9 cellular contexts compared by ENCODE assay signal in genomic region chr16:29465985-29466824, GRCh38. TPM values are rescaled to one million over a fixed set of nuclear protein-coding genes. Genes with fewer than 3 reads are reported as not detected.
A peak's percentile ranks its signal among the peaks of the same experiment; 100 is the strongest.
DNase-seq lines count a peak whose midpoint lies in the region; ATAC-seq, FAIRE-seq and TF ChIP-seq lines count a peak whose summit lies in the region.
"Not testable (repeated sequence)": the region's sequence is repeated elsewhere in the genome, so short reads cannot be mapped to it uniquely, and the experiment has no call there.
"Had no signal": no experiment of that assay in that cellular context is flagged by ENCODE, and none has a peak within 500 bp of the region (broad histone marks: within the 10 kb centered on the region; RNA-seq: fewer than 3 reads in every experiment).

No MANE protein-coding gene starts in this region.

- H3K36me3 ChIP-seq in body of pancreas (replicated peaks in 1 of 2; ENCODE audit: insufficient read depth in 1 of 2, low read depth in 2 of 2); heart right ventricle; lung (ENCODE audit: control insufficient read depth in 2 of 2, insufficient read depth in 2 of 2, low read length in 2 of 2); pancreas; upper lobe of left lung: not testable (repeated sequence)

- H3K27me3 Mint-ChIP-seq in CD4-positive, alpha-beta T cell; T-cell; activated T-cell treated with anti-CD3 and anti-CD28 coated beads, Interleukin-2, amount 50 U/mL, for 4 hours (ENCODE audit: low read depth): not testable (repeated sequence)

- not testable (repeated sequence) for H3K27ac Mint-ChIP-seq in CD4-positive, alpha-beta T cell; T-cell

- FAIRE-seq in pancreas (lab: Jason Lieb, UNC): not testable (repeated sequence)

- not testable (repeated sequence) for H3K4me1 ChIP-seq in body of pancreas; heart right ventricle; lung (ENCODE audit: control insufficient read depth in 2 of 2, insufficient read depth in 2 of 2, low read length in 2 of 2); pancreas; upper lobe of left lung

- H3K9me3 ChIP-seq in CD4-positive, alpha-beta T cell (ENCODE audit: control insufficient read depth, low read length); body of pancreas; heart right ventricle; lung (ENCODE audit: control insufficient read depth in 2 of 2, insufficient read depth in 1 of 2, low read length in 1 of 2); pancreas; upper lobe of left lung: not testable (repeated sequence)

- H3K4me1 Mint-ChIP-seq in CD4-positive, alpha-beta T cell (ENCODE audit: low read depth); T-cell; activated T-cell treated with anti-CD3 and anti-CD28 coated beads, Interleukin-2, amount 50 U/mL, for 4 hours (ENCODE audit: low read depth): not testable (repeated sequence)

- not testable (repeated sequence) for TF ChIP-seq CTCF in CD4-positive, alpha-beta T cell (IDR thresholded peaks at IDR 0.05); body of pancreas (IDR thresholded peaks at IDR 0.05); heart right ventricle (IDR thresholded peaks at IDR 0.05); lung (IDR thresholded peaks at IDR 0.05; ENCODE audit: control extremely low read depth, extremely low read depth); pancreas (IDR thresholded peaks at IDR 0.05); upper lobe of left lung (IDR thresholded peaks at IDR 0.05)

- H3K9me3 Mint-ChIP-seq in CD4-positive, alpha-beta T cell; T-cell; activated T-cell treated with anti-CD3 and anti-CD28 coated beads, Interleukin-2, amount 50 U/mL, for 4 hours: not testable (repeated sequence)

- WGBS in body of pancreas, 2 donors: no CpG with 5 or more reads among the region's 57 CpGs
- no CpG with 5 or more reads among the region's 57 CpGs for WGBS in heart right ventricle, 2 donors
- WGBS in lung, 2 donors: no CpG with 5 or more reads among the region's 57 CpGs
- WGBS in pancreas, 2 donors: no CpG with 5 or more reads among the region's 57 CpGs
- no CpG with 5 or more reads among the region's 57 CpGs for WGBS in upper lobe of left lung, 2 donors

- not testable (repeated sequence) for TF ChIP-seq EP300 in upper lobe of left lung (IDR thresholded peaks at IDR 0.05)

- not testable (repeated sequence) for H3K27me3 ChIP-seq in CD4-positive, alpha-beta T cell (ENCODE audit: control insufficient read depth, insufficient read depth, low read length); body of pancreas; heart right ventricle; lung (ENCODE audit: control insufficient read depth, insufficient read depth); pancreas; upper lobe of left lung

- H3K4me3 Mint-ChIP-seq in CD4-positive, alpha-beta T cell; T-cell; activated T-cell treated with anti-CD3 and anti-CD28 coated beads, Interleukin-2, amount 50 U/mL, for 4 hours: not testable (repeated sequence)

- DNase-seq in CD4-positive, alpha-beta T cell; T-cell; activated T-cell treated with anti-CD3 and anti-CD28 coated beads, Interleukin-2, amount 50 U/mL, for 4 hours; body of pancreas; heart right ventricle; lung (ENCODE audit: low spot score); pancreas; upper lobe of left lung: not testable (repeated sequence)

- ATAC-seq in CD4-positive, alpha-beta T cell (ENCODE audit: poor library complexity): peak; percentile 68
- ATAC-seq in T-cell (replicated peaks in 1 of 4): peak; percentile 61 to 79 (median 64)
- ATAC-seq in activated T-cell treated with anti-CD3 and anti-CD28 coated beads, Interleukin-2, amount 50 U/mL, for 4 hours: peak; percentile 71 to 72
- ATAC-seq in body of pancreas: peak; percentile 57
- ATAC-seq in heart right ventricle: peak; percentile 48 to 67 (median 60)
- peak; percentile 35 for ATAC-seq in lung (ENCODE audit: insufficient read depth, low FRiP score)
- peak; percentile 56 to 74 (median 64) for ATAC-seq in pancreas
- ATAC-seq in upper lobe of left lung (ENCODE audit: low FRiP score in 2 of 2): peak; percentile 52 to 65

- TF ChIP-seq POLR2A in body of pancreas (IDR thresholded peaks at IDR 0.05); upper lobe of left lung (IDR thresholded peaks at IDR 0.05): not testable (repeated sequence)

- POLR2A ChIA-PET in CD4-positive, alpha-beta T cell (lab: Charles Lee); T-cell (lab: Charles Lee): not testable (repeated sequence)

- not testable (repeated sequence) for H3K36me3 Mint-ChIP-seq in CD4-positive, alpha-beta T cell (ENCODE audit: low read depth); T-cell; activated T-cell treated with anti-CD3 and anti-CD28 coated beads, Interleukin-2, amount 50 U/mL, for 4 hours (ENCODE audit: insufficient read depth)

- not testable (repeated sequence) for H3K27ac ChIP-seq in CD4-positive, alpha-beta T cell (ENCODE audit: low read depth, low read length); body of pancreas; heart right ventricle; lung (ENCODE audit: low read depth in 1 of 2, low read length in 1 of 2); pancreas; upper lobe of left lung

- intact Hi-C loops in CD4-positive, alpha-beta T cell (cut with DNase I, micrococcal nuclease); body of pancreas (cut with DNase I); heart right ventricle (cut with DNase I); pancreas (cut with DNase I): not testable (repeated sequence)

- H3K4me3 ChIP-seq in body of pancreas, heart right ventricle, lung, pancreas, upper lobe of left lung: not testable (repeated sequence)

- CTCF ChIA-PET in CD4-positive, alpha-beta T cell (lab: Charles Lee); T-cell (lab: Charles Lee): not testable (repeated sequence)

RNA-seq across cellular contexts. Expression of gene SULT1A4, which starts 6.5 kb away (rescaled TPM):
- 1 to 10 TPM in 1 of 2 experiments, under 1 TPM in 1; 0.59 to 1.1 TPM for total RNA-seq in CD4-positive, alpha-beta T cell
- total RNA-seq in T-cell (1 to 10 TPM; 1.1 to 4.4 (median 3.5) TPM), body of pancreas (1 to 10 TPM; 1.8 to 6.3 TPM), heart right ventricle (10 to 100 TPM in 2 of 10 donors, 1 to 10 TPM in 7, under 1 TPM in 1; 0.32 to 12.6 (median 7.7) TPM), lung (10 to 100 TPM in 1 of 2 donors, 1 to 10 TPM in 1; 10.0 to 10.2 TPM), pancreas (1 to 10 TPM in 3 of 6 donors, under 1 TPM in 3; 0.37 to 4.6 (median 1.4) TPM), upper lobe of left lung (10 to 100 TPM in 5 of 6 donors, 1 to 10 TPM in 1; 8.9 to 21.0 (median 16.2) TPM)
- total RNA-seq in activated T-cell treated with anti-CD3 and anti-CD28 coated beads, Interleukin-2, amount 50 U/mL, for 4 hours: 1 to 10 TPM in 2 of 3 donors, under 1 TPM in 1; 0.57 to 1.6 (median 1.3) TPM
- polyA plus RNA-seq in heart right ventricle (10 to 100 TPM; 19.2 to 22.9 TPM), lung (10 to 100 TPM in 1 of 2 donors, 1 to 10 TPM in 1; 9.5 to 34.3 TPM), pancreas (10 to 100 TPM in 1 of 2 donors, 1 to 10 TPM in 1; 9.8 to 15.8 TPM)

RNA-seq across cellular contexts. Expression of gene SLX1B, which starts 11.9 kb away (rescaled TPM):
- 10 to 100 TPM; 18.8 to 21.2 TPM for total RNA-seq in CD4-positive, alpha-beta T cell
- total RNA-seq in T-cell (10 to 100 TPM; 13.5 to 38.4 (median 31.9) TPM), body of pancreas (10 to 100 TPM; 20.8 to 52.7 TPM), heart right ventricle (10 to 100 TPM in 4 of 10 donors, 1 to 10 TPM in 6; 2.5 to 15.2 (median 6.9) TPM), lung (10 to 100 TPM in 1 of 2 donors, 1 to 10 TPM in 1; 3.5 to 14.5 TPM), pancreas (10 to 100 TPM in 4 of 6 donors, 1 to 10 TPM in 2; 6.5 to 22.1 (median 14.2) TPM), upper lobe of left lung (10 to 100 TPM in 4 of 6 donors, 1 to 10 TPM in 1, not detected in 1; 9.6 to 28.0 (median 12.3) TPM)
- 10 to 100 TPM; 36.1 to 55.8 (median 49.0) TPM for total RNA-seq in activated T-cell treated with anti-CD3 and anti-CD28 coated beads, Interleukin-2, amount 50 U/mL, for 4 hours
- polyA plus RNA-seq in heart right ventricle (10 to 100 TPM; 21.4 to 36.6 TPM), lung (10 to 100 TPM; 21.1 to 43.5 TPM), pancreas (10 to 100 TPM; 11.4 to 15.3 TPM)

RNA-seq across cellular contexts. Expression of gene BOLA2, which starts 12.1 kb away (rescaled TPM):
- 1 to 10 TPM; 6.2 to 8.9 TPM for total RNA-seq in CD4-positive, alpha-beta T cell
- total RNA-seq in T-cell (10 to 100 TPM in 2 of 5 donors, 1 to 10 TPM in 3; 3.4 to 15.5 (median 9.1) TPM), body of pancreas (10 to 100 TPM in 1 of 2 donors, 1 to 10 TPM in 1; 5.2 to 16.2 TPM), heart right ventricle (1 to 10 TPM; 2.4 to 4.5 (median 3.4) TPM), lung (10 to 100 TPM in 1 of 2 donors, 1 to 10 TPM in 1; 6.3 to 27.6 TPM), pancreas (1 to 10 TPM; 1.1 to 3.5 (median 2.0) TPM), upper lobe of left lung (10 to 100 TPM in 4 of 6 donors, 1 to 10 TPM in 2; 3.9 to 19.9 (median 13.1) TPM)
- total RNA-seq in activated T-cell treated with anti-CD3 and anti-CD28 coated beads, Interleukin-2, amount 50 U/mL, for 4 hours: 10 to 100 TPM; 12.4 to 15.4 (median 13.4) TPM
- polyA plus RNA-seq in heart right ventricle (10 to 100 TPM; 21.6 to 35.7 TPM), lung (10 to 100 TPM; 25.0 to 25.5 TPM), pancreas (1 to 10 TPM; 7.4 to 9.0 TPM)

RNA-seq across cellular contexts. Expression of gene NPIPB12, which starts 40.0 kb away (rescaled TPM):
- 10 to 100 TPM; 83.2 to 86.4 TPM for total RNA-seq in CD4-positive, alpha-beta T cell
- total RNA-seq in T-cell (100 to 1,000 TPM in 3 of 5 donors, 10 to 100 TPM in 2; 71.0 to 138 (median 102) TPM), body of pancreas (10 to 100 TPM; 16.5 to 47.2 TPM), heart right ventricle (10 to 100 TPM in 9 of 10 donors, 1 to 10 TPM in 1; 9.4 to 23.6 (median 19.0) TPM), lung (10 to 100 TPM; 74.4 to 76.4 TPM), pancreas (10 to 100 TPM; 11.2 to 25.7 (median 15.2) TPM), upper lobe of left lung (100 to 1,000 TPM in 2 of 6 donors, 10 to 100 TPM in 4; 29.2 to 444 (median 50.9) TPM)
- 10 to 100 TPM; 38.6 to 55.5 (median 51.8) TPM for total RNA-seq in activated T-cell treated with anti-CD3 and anti-CD28 coated beads, Interleukin-2, amount 50 U/mL, for 4 hours
- polyA plus RNA-seq in heart right ventricle (100 to 1,000 TPM in 1 of 2 donors, 10 to 100 TPM in 1; 15.3 to 107 TPM), lung (10 to 100 TPM; 25.3 to 54.8 TPM), pancreas (100 to 1,000 TPM; 103 to 207 TPM)

RNA-seq across cellular contexts. Expression of gene NPIPB11, which starts 59.7 kb away (rescaled TPM):
- 1 to 10 TPM; 1.6 to 2.3 TPM for total RNA-seq in CD4-positive, alpha-beta T cell
- total RNA-seq in T-cell (1 to 10 TPM; 1.7 to 2.7 (median 2.4) TPM), body of pancreas (1 to 10 TPM in 1 of 2 donors, under 1 TPM in 1; 0.78 to 1.6 TPM), heart right ventricle (1 to 10 TPM in 2 of 10 donors, under 1 TPM in 8; 0.08 to 3.1 (median 0.46) TPM), lung (1 to 10 TPM in 1 of 2 donors, under 1 TPM in 1; 0.80 to 1.1 TPM), pancreas (1 to 10 TPM in 1 of 6 donors, under 1 TPM in 5; 0.14 to 1.2 (median 0.25) TPM), upper lobe of left lung (1 to 10 TPM in 5 of 6 donors, under 1 TPM in 1; 0.30 to 4.2 (median 1.8) TPM)
- under 1 TPM; 0.53 to 0.84 (median 0.55) TPM for total RNA-seq in activated T-cell treated with anti-CD3 and anti-CD28 coated beads, Interleukin-2, amount 50 U/mL, for 4 hours
- polyA plus RNA-seq in heart right ventricle (1 to 10 TPM in 1 of 2 donors, under 1 TPM in 1; 0.49 to 2.9 TPM), lung (1 to 10 TPM in 1 of 2 donors, under 1 TPM in 1; 0.56 to 1.6 TPM), pancreas (1 to 10 TPM; 2.9 to 3.6 TPM)
- total RNA-seq: A172 had no signal
